9 cellular contexts compared by ENCODE assay signal in the genomic region with DNA sequence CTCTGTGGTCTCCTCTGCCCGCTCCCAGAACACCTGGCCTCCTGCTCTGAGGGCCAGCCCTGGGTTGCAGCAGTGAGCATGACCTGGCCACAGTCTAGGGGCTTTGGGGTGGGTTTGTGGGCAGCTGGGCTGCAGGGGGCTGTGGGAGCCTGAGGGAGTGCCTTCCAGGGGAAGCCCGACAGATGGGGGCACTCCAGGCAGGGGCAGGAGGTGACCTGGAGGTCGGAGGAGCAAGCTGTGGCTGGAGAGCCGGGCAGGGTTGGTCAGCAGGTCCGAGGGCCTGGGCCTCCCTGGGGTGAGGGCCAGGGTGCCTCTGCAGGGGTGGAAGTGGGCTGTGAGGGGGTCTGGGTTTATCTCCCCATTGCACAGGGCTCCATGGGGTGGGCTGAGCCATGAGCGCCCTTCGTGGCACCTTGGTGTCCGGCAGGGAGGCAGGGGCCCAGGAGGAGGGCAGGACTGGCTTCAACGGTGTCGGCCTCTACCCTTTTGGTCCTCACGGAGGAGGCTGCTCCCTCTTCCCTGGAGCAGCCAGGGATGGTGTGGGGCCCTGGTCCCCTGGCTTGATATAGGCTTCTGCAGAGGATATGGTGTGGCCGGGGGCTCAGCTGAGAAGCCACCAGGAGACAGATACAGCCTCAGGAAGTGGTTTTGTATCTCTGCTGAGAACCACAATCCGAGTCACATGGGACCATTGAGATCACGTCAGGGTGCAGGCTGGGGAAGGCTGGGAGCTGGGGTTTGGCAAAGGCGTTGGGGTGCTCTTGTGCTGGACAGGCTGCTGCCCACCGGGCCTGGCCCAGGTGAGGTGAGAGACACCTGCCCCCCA. TPM values are rescaled to one million over a fixed set of nuclear protein-coding genes. Genes with fewer than 3 reads are reported as not detected.
A peak's percentile ranks its signal among the peaks of the same experiment; 100 is the strongest.
DNase-seq lines count a peak whose midpoint lies in the region; ATAC-seq and TF ChIP-seq lines count a peak whose summit lies in the region.
"Had no signal": no experiment of that assay in that cellular context is flagged by ENCODE, and none has a peak within 500 bp of the region (broad histone marks: within the 10 kb centered on the region; RNA-seq: fewer than 3 reads in every experiment).

No MANE protein-coding gene starts in this region.

- peak overlapping the region; percentile 49 for H3K4me3 Mint-ChIP-seq in natural killer cell
- no peak overlapping the region for H3K4me3 Mint-ChIP-seq in HFFc6

- H3K4me3 ChIP-seq in Loucy (ENCODE audit: low read length, poor library complexity, severe bottlenecking) (peak overlapping the region; percentile 25), trophoblast cell (ENCODE audit: low read depth, low read length) (no peak overlapping the region)
- H3K4me3 ChIP-seq: skin epidermis had no signal

- H3K36me3 ChIP-seq in Loucy (ENCODE audit: insufficient read depth, low read length) (no peaks in the 10 kb centered on the region), trophoblast cell (ENCODE audit: control insufficient read depth in 1 of 2, insufficient read depth in 2 of 2, low read length in 2 of 2) (no peaks in the 10 kb centered on the region)

- H2BK5ac ChIP-seq in trophoblast cell (ENCODE audit: low read depth, low read length, poor library complexity): no peak overlapping the region

- TF ChIP-seq CTCF in Loucy (conservative IDR thresholded peaks at IDR 0.05; ENCODE audit: low read length): no peak
- TF ChIP-seq CTCF in natural killer cell (IDR thresholded peaks at IDR 0.05): no peak
- TF ChIP-seq CTCF in HFFc6 (IDR thresholded peaks at IDR 0.05): no peak

- no peaks in the 10 kb centered on the region for H3F3A ChIP-seq in Loucy (ENCODE audit: low read depth)

- ATAC-seq in natural killer cell: peak; percentile 91 to 99 (median 96)

- peaks cover 3% of the 10 kb centered on the region for H4K20me1 ChIP-seq in Loucy (ENCODE audit: insufficient read depth, low read length, poor library complexity, severe bottlenecking)

- H4K91ac ChIP-seq in trophoblast cell (ENCODE audit: low read depth, low read length): no peak overlapping the region

- DNase-seq in GM03348 (ENCODE audit: low spot score) (peak; percentile 9), natural killer cell (peak; percentile 51), trophoblast cell (no peak), HFFc6 (no peak), NCI-H2196 treated with DMSO at 0.1 percent for 48 hours (lab: John Stamatoyannopoulos, UW; ENCODE audit: unreplicated experiment) (no peak), NCI-H2029 treated with DMSO at 0.1 percent for 48 hours (lab: John Stamatoyannopoulos, UW) (no peak)
- peak; percentile 46 for DNase-seq in activated T-cell treated with anti-CD3 and anti-CD28 coated beads, Interleukin-2, amount 50 U/mL, for 1 hour

- H3K9ac ChIP-seq in Loucy (ENCODE audit: low read depth, low read length, poor library complexity, severe bottlenecking) (no peak overlapping the region), trophoblast cell (ENCODE audit: low read length) (no peak overlapping the region)

- no peak overlapping the region for H3K4ac ChIP-seq in trophoblast cell (ENCODE audit: low read depth, low read length)

- H3K27ac ChIP-seq in trophoblast cell (ENCODE audit: low read depth, low read length): no peak overlapping the region

- intact Hi-C loops in natural killer cell (cut with micrococcal nuclease): loop anchor here (5.0 kb wide), 1 partner anchor 35 kb away; no protein-coding TSS in a partner anchor

- H3K9me3 ChIP-seq in Loucy (ENCODE audit: insufficient read depth, low read depth, low read length): no peaks in the 10 kb centered on the region
- H3K9me3 ChIP-seq in trophoblast cell (ENCODE audit: insufficient read depth, low read depth, low read length): peaks cover 9% of the 10 kb centered on the region

- no peaks in the 10 kb centered on the region for H3K9me2 ChIP-seq in Loucy (replicated peaks; ENCODE audit: low read depth, low read length)

- WGBS in trophoblast cell (ENCODE audit: extremely low coverage, insufficient coverage, insufficient read length): no CpG with 5 or more reads among the region's 16 CpGs

- H3K9me3 Mint-ChIP-seq in natural killer cell (no peaks in the 10 kb centered on the region), HFFc6 (0 out of 2 replicates have a peak, but pooled peaks cover 4% of the 10 kb centered on the region)

- H2AFZ ChIP-seq in Loucy (ENCODE audit: low read length) (no peak overlapping the region), trophoblast cell (ENCODE audit: insufficient read depth, low read length, poor library complexity) (no peak overlapping the region)

- H3K27me3 ChIP-seq in Loucy (ENCODE audit: insufficient read depth, low read length, poor library complexity, severe bottlenecking): no peaks in the 10 kb centered on the region
- H3K27me3 ChIP-seq in trophoblast cell (ENCODE audit: insufficient read depth, low read length): no peaks in the 10 kb centered on the region

- H3K79me1 ChIP-seq in trophoblast cell (ENCODE audit: low read length): no peaks in the 10 kb centered on the region

- H3K79me2 ChIP-seq in Loucy (ENCODE audit: insufficient read depth, low read length) (no peaks in the 10 kb centered on the region), trophoblast cell (ENCODE audit: control insufficient read depth, insufficient read depth, low read length, poor library complexity) (no peaks in the 10 kb centered on the region)

- no peak overlapping the region for H2BK12ac ChIP-seq in trophoblast cell (ENCODE audit: low read length)

- H3K27me3 Mint-ChIP-seq in natural killer cell (ENCODE audit: low read depth in 2 of 2) (peaks cover 26 to 39% of the 10 kb centered on the region in 2 donors), HFFc6 (ENCODE audit: insufficient read depth) (peaks cover 24% of the 10 kb centered on the region)

- peaks cover 15% of the 10 kb centered on the region for H3K4me1 ChIP-seq in Loucy (ENCODE audit: insufficient read depth, low read length, poor library complexity, severe bottlenecking)
- H3K4me1 ChIP-seq in trophoblast cell (ENCODE audit: control insufficient read depth in 1 of 2, insufficient read depth in 2 of 2, low read length in 2 of 2): no peaks in the 10 kb centered on the region

- no peak overlapping the region for H3K14ac ChIP-seq in trophoblast cell (ENCODE audit: low read length)

- no peak overlapping the region for H3K23ac ChIP-seq in trophoblast cell (ENCODE audit: low read length)

- no peak overlapping the region for H2AK5ac ChIP-seq in trophoblast cell (ENCODE audit: low read length)

- H3K18ac ChIP-seq in trophoblast cell (ENCODE audit: low read length): no peak overlapping the region

- no peak overlapping the region for H3K27ac Mint-ChIP-seq in natural killer cell
- H3K27ac Mint-ChIP-seq in HFFc6: no peak overlapping the region

- H4K8ac ChIP-seq in trophoblast cell (ENCODE audit: low read depth, low read length): no peak overlapping the region

- H3K4me2 ChIP-seq in Loucy (ENCODE audit: low read depth, low read length, poor library complexity, severe bottlenecking): peak overlapping the region; percentile 48
- no peak overlapping the region for H3K4me2 ChIP-seq in trophoblast cell (ENCODE audit: low read length)

- no peak overlapping the region for H4K12ac ChIP-seq in trophoblast cell (ENCODE audit: low read depth, low read length)

- H3K36me3 Mint-ChIP-seq in natural killer cell (no peaks in the 10 kb centered on the region), HFFc6 (ENCODE audit: low read depth) (no peaks in the 10 kb centered on the region)

- H3K4me1 Mint-ChIP-seq in natural killer cell: peaks cover 19 to 36% of the 10 kb centered on the region in 2 donors
- no peaks in the 10 kb centered on the region for H3K4me1 Mint-ChIP-seq in HFFc6 (ENCODE audit: low read depth)

- H2BK120ac ChIP-seq in trophoblast cell (ENCODE audit: insufficient read depth, low read length, poor library complexity): no peak overlapping the region

RNA-seq across cellular contexts. Expression of gene KCNQ1, which starts 22.3 kb away (rescaled TPM):
- 1 to 10 TPM; 1.9 to 7.8 (median 3.3) TPM for total RNA-seq in natural killer cell
- 0.53 and 0.64 TPM in 2 replicates for polyA plus RNA-seq in trophoblast cell (2013)
- total RNA-seq in HFFc6 (2021; fragmentation: NEBNext Ultra II Directional; extraction: Animal tissue kit (Norgen Biotek cat#: 25700)): not detected

RNA-seq across cellular contexts. Expression of gene TRPM5, which starts 22.8 kb away (rescaled TPM):
- total RNA-seq in natural killer cell: not detected
- polyA plus RNA-seq in trophoblast cell (2013): 0.03 and 0.04 TPM in 2 replicates
- total RNA-seq in HFFc6 (2021; fragmentation: NEBNext Ultra II Directional; extraction: Animal tissue kit (Norgen Biotek cat#: 25700)): not detected

Comparison
In these comparisons a context has a peak if more than half of its experiments do, and no peak if none do; other contexts are left out.
1. DNase-seq: peak in GM03348 (single experiment), activated T-cell treated with anti-CD3 and anti-CD28 coated beads, Interleukin-2, amount 50 U/mL, for 1 hour (single experiment) and natural killer cell (single experiment); none in trophoblast cell (0 of 2), HFFc6 (single experiment), NCI-H2196 treated with DMSO at 0.1 percent for 48 hours (single experiment) and NCI-H2029 treated with DMSO at 0.1 percent for 48 hours (single experiment).